ENCODE assay signal across 17 cellular contexts in the genomic region with DNA sequence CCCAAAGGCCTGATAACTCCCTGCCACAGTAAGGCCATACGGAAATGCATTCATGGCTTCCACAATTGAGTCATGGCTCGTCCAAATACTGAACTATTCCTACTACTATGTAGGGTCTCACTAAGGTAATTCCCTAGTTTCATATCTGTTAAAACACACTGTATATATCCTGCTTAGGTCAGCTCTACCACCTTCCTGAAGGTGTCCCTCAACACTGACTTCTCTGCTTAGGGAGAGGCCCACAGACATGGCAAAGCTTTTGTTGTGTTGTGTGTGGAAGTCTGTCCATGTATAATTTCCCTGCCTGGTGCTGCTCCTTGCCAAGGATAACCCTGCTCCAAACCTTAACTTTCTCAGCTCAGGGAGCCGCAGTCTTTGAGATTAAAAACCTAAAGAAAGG.
DNase-seq lines count a peak whose midpoint lies in the region; ATAC-seq, FAIRE-seq and TF ChIP-seq lines count a peak whose summit lies in the region.
"Had no signal": no experiment of that assay in that cellular context is flagged by ENCODE, and none has a peak within 500 bp of the region (broad histone marks: within the 10 kb centered on the region; RNA-seq: fewer than 3 reads in every experiment).

No MANE protein-coding gene starts in this region.

- 0 out of 2 replicates have a peak overlapping the region, but pooled peaks have one; percentile 56 for H3K4me2 ChIP-seq in GM23338
- no peak overlapping the region for H3K4me2 ChIP-seq in K562 (ENCODE audit: insufficient read depth, low read length)
- no peak overlapping the region for H3K4me2 ChIP-seq in trophoblast cell (ENCODE audit: low read length)
- H3K4me2 ChIP-seq in mesenchymal stem cell (ENCODE audit: low read length, poor library complexity, severe bottlenecking) = no peak overlapping the region
- H3K4me2 ChIP-seq: BLaER1 treated with 17β-estradiol and CSF1 and Interleukin-3, amounts not matched to agents 10 nM and 100 nM had no signal

- H4K20me1 ChIP-seq in GM23338 (replicated peaks; ENCODE audit: insufficient read depth) (no peaks in the 10 kb centered on the region), K562 (replicated peaks; ENCODE audit: control insufficient read depth, insufficient read depth, low read length) (no peaks in the 10 kb centered on the region)
- H4K20me1 ChIP-seq: BLaER1 treated with 17β-estradiol and CSF1 and Interleukin-3, amounts not matched to agents 10 nM and 100 nM had no signal

- H3K9me3 ChIP-seq in K562 (replicated peaks; ENCODE audit: control insufficient read depth, insufficient read depth, low read depth, low read length) = 0 out of 2 replicates have a peak, but pooled peaks cover 2% of the 10 kb centered on the region
- H3K9me3 ChIP-seq in trophoblast cell (ENCODE audit: insufficient read depth, low read depth, low read length) = no peaks in the 10 kb centered on the region
- H3K9me3 ChIP-seq in body of pancreas = no peaks in the 10 kb centered on the region
- H3K9me3 ChIP-seq in mesenchymal stem cell (ENCODE audit: control insufficient read depth, low read length) = no peaks in the 10 kb centered on the region
- H3K9me3 ChIP-seq: HAP-1 had no signal

- no peak overlapping the region for H2BK15ac ChIP-seq in mesenchymal stem cell (ENCODE audit: low read depth, poor library complexity, severe bottlenecking)

- H2AFZ ChIP-seq in GM23338 (peak overlapping the region; percentile 60), K562 (ENCODE audit: low read depth, low read length) (peak overlapping the region; percentile 26; the same call in 1 of the 2 replicates), trophoblast cell (ENCODE audit: insufficient read depth, low read length, poor library complexity) (no peak overlapping the region), mesenchymal stem cell (ENCODE audit: low read depth, low read length) (no peak overlapping the region)

- no peak overlapping the region for H3K4me3 ChIP-seq in GM23338
- no peak overlapping the region for H3K4me3 ChIP-seq in K562
- H3K4me3 ChIP-seq in trophoblast cell (ENCODE audit: low read depth, low read length) = no peak overlapping the region
- no peak overlapping the region for H3K4me3 ChIP-seq in body of pancreas
- no peak overlapping the region for H3K4me3 ChIP-seq in mesenchymal stem cell (ENCODE audit: insufficient read depth in 1 of 2, low read depth in 1 of 2, low read length in 2 of 2)
- H3K4me3 ChIP-seq: BLaER1 treated with 17β-estradiol and CSF1 and Interleukin-3, amounts not matched to agents 10 nM and 100 nM; HAP-1 had no signal

- H3K27ac ChIP-seq in GM23338 (ENCODE audit: low read depth) = peak overlapping the region; percentile 16; the same call in 1 of the 2 replicates
- H3K27ac ChIP-seq in K562 (ENCODE audit: extremely low read depth, low read depth, low read length) = no peak overlapping the region
- no peak overlapping the region for H3K27ac ChIP-seq in trophoblast cell (ENCODE audit: low read depth, low read length)
- no peak overlapping the region for H3K27ac ChIP-seq in caudate nucleus (ENCODE audit: low read depth, low read length)
- no peak overlapping the region for H3K27ac ChIP-seq in body of pancreas
- no peak overlapping the region for H3K27ac ChIP-seq in mesenchymal stem cell (ENCODE audit: low read length, poor library complexity, severe bottlenecking)
- H3K27ac ChIP-seq: BLaER1 treated with 17β-estradiol and CSF1 and Interleukin-3, amounts not matched to agents 10 nM and 100 nM; HL-60 had no signal

- H3K27me3 ChIP-seq in GM23338 (ENCODE audit: insufficient read depth) (no peaks in the 10 kb centered on the region), K562 (ENCODE audit: control insufficient read depth in 2 of 2, insufficient read depth in 2 of 2, low read length in 2 of 2) (no peaks in the 10 kb centered on the region), trophoblast cell (ENCODE audit: insufficient read depth, low read length) (no peaks in the 10 kb centered on the region), body of pancreas (no peaks in the 10 kb centered on the region), mesenchymal stem cell (ENCODE audit: control insufficient read depth in 1 of 2, insufficient read depth in 1 of 2, low read length in 2 of 2) (no peaks in the 10 kb centered on the region)
- H3K27me3 ChIP-seq: BLaER1 treated with 17β-estradiol and CSF1 and Interleukin-3, amounts not matched to agents 10 nM and 100 nM had no signal

- no peaks in the 10 kb centered on the region for H3K27me3 Mint-ChIP-seq in GM23338 (ENCODE audit: insufficient read depth, low read depth, poor library complexity)

- ATAC-seq in GM23338 (no peak), K562 (peak; percentile 54), body of pancreas (no peak)

- H3K36me3 ChIP-seq in GM23338 (ENCODE audit: insufficient read depth) (no peaks in the 10 kb centered on the region), K562 (ENCODE audit: control insufficient read depth, insufficient read depth, low read length) (no peaks in the 10 kb centered on the region), trophoblast cell (ENCODE audit: control insufficient read depth in 1 of 2, insufficient read depth in 2 of 2, low read length in 2 of 2) (no peaks in the 10 kb centered on the region), body of pancreas (replicated peaks in 1 of 2; ENCODE audit: insufficient read depth in 1 of 2, low read depth in 2 of 2) (no peaks in the 10 kb centered on the region), mesenchymal stem cell (ENCODE audit: control insufficient read depth in 1 of 2, insufficient read depth in 2 of 2, low read depth in 1 of 2, low read length in 2 of 2) (no peaks in the 10 kb centered on the region)
- H3K36me3 ChIP-seq: BLaER1 treated with 17β-estradiol and CSF1 and Interleukin-3, amounts not matched to agents 10 nM and 100 nM; HAP-1 had no signal

- H4K91ac ChIP-seq in trophoblast cell (ENCODE audit: low read depth, low read length) (peak overlapping the region; percentile 32), mesenchymal stem cell (ENCODE audit: low read length) (no peak overlapping the region)

- BruUV-seq in K562 (replicated peaks; lab: Mats Ljungman, UMichigan) = no TSS peak

- peak overlapping the region; percentile 27 for H2BK5ac ChIP-seq in trophoblast cell (ENCODE audit: low read depth, low read length, poor library complexity)
- H2BK5ac ChIP-seq in mesenchymal stem cell (ENCODE audit: low read depth, low read length, poor library complexity, severe bottlenecking) = no peak overlapping the region

- H3F3A ChIP-seq in GM23338 (replicated peaks; ENCODE audit: low read depth) = no peaks in the 10 kb centered on the region

- H3K4me1 Mint-ChIP-seq in GM23338 = peaks cover 34% of the 10 kb centered on the region
- H3K4me1 Mint-ChIP-seq: CD4-positive, CD25-positive, alpha-beta regulatory T cell had no signal

- FAIRE-seq in K562 (lab: Jason Lieb, UNC) = no peak

- peaks cover 2% of the 10 kb centered on the region for H3K79me1 ChIP-seq in trophoblast cell (ENCODE audit: low read length)
- H3K79me1 ChIP-seq in mesenchymal stem cell (replicated peaks; ENCODE audit: low read length, poor library complexity, severe bottlenecking) = no peaks in the 10 kb centered on the region

- TF ChIP-seq POLR2A in K562 (conservative IDR thresholded peaks at IDR 0.05) (no peak), body of pancreas (IDR thresholded peaks at IDR 0.05) (no peak)

- POLR2A ChIA-PET in K562 (lab: Yijun Ruan, JAX) = no interaction called here

- DNase-seq in GM23338 (ENCODE audit: low spot score) (no peak), K562 (ENCODE audit: extremely low read depth in 1 of 4, low spot score in 3 of 4) (no peak), kidney tubule cell (ENCODE audit: low spot score) (peak; percentile 9), trophoblast cell (no peak), caudate nucleus (lab: John Stamatoyannopoulos, UW) (no peak), body of pancreas (no peak), NCI-H1048 (lab: John Stamatoyannopoulos, UW) (no peak), mesenchymal stem cell (no peak)
- DNase-seq: 8988T; ACHN; CD4-positive, CD25-positive, alpha-beta regulatory T cell; DMS53; GF-D8; GOT3 had no signal

- TF ChIP-seq CTCF in GM23338 (conservative IDR thresholded peaks at IDR 0.05; ENCODE audit: low read depth in 2 of 2) (no peak), K562 (IDR thresholded peaks at IDR 0.05 in 2 of 3, conservative IDR thresholded peaks at IDR 0.05 in 1 of 3; ENCODE audit: insufficient read depth in 2 of 3, low read depth in 1 of 3, low read length in 3 of 3) (no peak), body of pancreas (IDR thresholded peaks at IDR 0.05) (no peak)

- no peak for TF ChIP-seq RAD21 in K562 (CRISPR knock-in tag; conservative IDR thresholded peaks at IDR 0.05 in 1 of 2, IDR thresholded peaks at IDR 0.05 in 1 of 2)

- no peak overlapping the region for H3K9ac ChIP-seq in K562 (ENCODE audit: insufficient read depth in 1 of 2, low read depth in 2 of 2, low read length in 2 of 2)
- H3K9ac ChIP-seq in trophoblast cell (ENCODE audit: low read length) = no peak overlapping the region
- no peak overlapping the region for H3K9ac ChIP-seq in mesenchymal stem cell (ENCODE audit: low read length)
- H3K9ac ChIP-seq: BLaER1 treated with 17β-estradiol and CSF1 and Interleukin-3, amounts not matched to agents 10 nM and 100 nM had no signal

- intact Hi-C loops in K562 (cut with micrococcal nuclease) (loop anchor here (5.0 kb wide), 1 partner anchor 63 kb away; a partner anchor contains a TSS), body of pancreas (cut with DNase I) (no loop called here)

- no peak for TF ChIP-seq EP300 in K562 (IDR thresholded peaks at IDR 0.05; ENCODE audit: low read length)

- H3K4me1 ChIP-seq in GM23338 (ENCODE audit: insufficient read depth) (peaks cover 21% of the 10 kb centered on the region), K562 (replicated peaks in 1 of 2; ENCODE audit: control insufficient read depth in 2 of 2, insufficient read depth in 2 of 2, low read length in 2 of 2) (peaks cover 0 to 6% of the 10 kb centered on the region in 2 experiments; a peak in 2 of 5 replicates), trophoblast cell (ENCODE audit: control insufficient read depth in 1 of 2, insufficient read depth in 2 of 2, low read length in 2 of 2) (peaks cover 0 to 1% of the 10 kb centered on the region in 2 experiments), body of pancreas (peaks cover 18% of the 10 kb centered on the region), mesenchymal stem cell (ENCODE audit: control insufficient read depth, insufficient read depth, low read depth, low read length) (no peaks in the 10 kb centered on the region)
- H3K4me1 ChIP-seq: BLaER1 treated with 17β-estradiol and CSF1 and Interleukin-3, amounts not matched to agents 10 nM and 100 nM; HAP-1 had no signal

- H2BK12ac ChIP-seq in trophoblast cell (ENCODE audit: low read length) (peak overlapping the region; percentile 84), mesenchymal stem cell (ENCODE audit: low read length in 2 of 2) (no peak overlapping the region)

- no peak overlapping the region for H4K12ac ChIP-seq in trophoblast cell (ENCODE audit: low read depth, low read length)

- CTCF ChIA-PET in K562 (lab: Yijun Ruan, JAX; ENCODE audit: low intra/inter-chr PET ratio) = no interaction called here

- H3K9me3 Mint-ChIP-seq in GM23338 = peaks cover 10% of the 10 kb centered on the region

- H3K27ac Mint-ChIP-seq in GM23338 = peak overlapping the region; percentile 85
- H3K27ac Mint-ChIP-seq: CD4-positive, CD25-positive, alpha-beta regulatory T cell had no signal

- no peak overlapping the region for H3K4me3 Mint-ChIP-seq in GM23338
- H3K4me3 Mint-ChIP-seq: CD4-positive, CD25-positive, alpha-beta regulatory T cell had no signal

- no peak overlapping the region for H4K8ac ChIP-seq in trophoblast cell (ENCODE audit: low read depth, low read length)
- H4K8ac ChIP-seq in mesenchymal stem cell (ENCODE audit: low read length) = no peak overlapping the region

- no peak overlapping the region for H3K4ac ChIP-seq in trophoblast cell (ENCODE audit: low read depth, low read length)
- no peak overlapping the region for H3K4ac ChIP-seq in mesenchymal stem cell (ENCODE audit: low read depth in 1 of 2, low read length in 2 of 2)

- 31% methylated on average over 3 of the region's 3 CpGs for WGBS in K562 (ENCODE audit: insufficient coverage, low coverage, missing lambda C conversion rate)
- no CpG with 5 or more reads among the region's 3 CpGs for WGBS in trophoblast cell (ENCODE audit: extremely low coverage, insufficient coverage, insufficient read length)
- WGBS in body of pancreas, 2 donors = 90 to 97% methylated on average over 3 of the region's 3 CpGs
- 76% methylated on average over 3 of the region's 3 CpGs for WGBS in mesenchymal stem cell

- H3K23ac ChIP-seq in trophoblast cell (ENCODE audit: low read length) (no peak overlapping the region), mesenchymal stem cell (ENCODE audit: low read length in 2 of 2) (no peak overlapping the region)

- H3K9me2 ChIP-seq in GM23338 (ENCODE audit: insufficient read depth) = peaks cover 4% of the 10 kb centered on the region; the same call in 1 of the 2 replicates

- peaks cover 3% of the 10 kb centered on the region; the same call in 2 of the 3 replicates for H3K36me3 Mint-ChIP-seq in GM23338 (ENCODE audit: low read depth)
- H3K36me3 Mint-ChIP-seq: CD4-positive, CD25-positive, alpha-beta regulatory T cell had no signal

- H2AK5ac ChIP-seq in trophoblast cell (ENCODE audit: low read length) (no peak overlapping the region), mesenchymal stem cell (ENCODE audit: low read length, severe bottlenecking) (no peak overlapping the region)

- H3K18ac ChIP-seq in trophoblast cell (ENCODE audit: low read length) = no peak overlapping the region
- H3K18ac ChIP-seq in mesenchymal stem cell (ENCODE audit: low read depth in 1 of 2, low read length in 2 of 2) = no peak overlapping the region

- H2BK120ac ChIP-seq in trophoblast cell (ENCODE audit: insufficient read depth, low read length, poor library complexity) (peak overlapping the region; percentile 73), mesenchymal stem cell (ENCODE audit: low read depth, low read length) (no peak overlapping the region)

- H3K79me2 ChIP-seq in GM23338 (replicated peaks; ENCODE audit: insufficient read depth) (no peaks in the 10 kb centered on the region), K562 (ENCODE audit: control insufficient read depth, insufficient read depth, low read length) (no peaks in the 10 kb centered on the region), trophoblast cell (ENCODE audit: control insufficient read depth, insufficient read depth, low read length, poor library complexity) (no peaks in the 10 kb centered on the region)

- H3K14ac ChIP-seq in trophoblast cell (ENCODE audit: low read length) (no peak overlapping the region), mesenchymal stem cell (ENCODE audit: low read length in 2 of 2) (no peak overlapping the region)

- in situ Hi-C loops in K562 (cut with MboI) = no loop called here

- H3K9me1 ChIP-seq in K562 (ENCODE audit: control insufficient read depth, insufficient read depth, low read length) = no peaks in the 10 kb centered on the region

Comparison
In these comparisons a context has a peak if more than half of its experiments do, and no peak if none do; other contexts are left out.
1. H2AFZ ChIP-seq: peak in GM23338 (single experiment) and K562 (single experiment); none in trophoblast cell (single experiment) and mesenchymal stem cell (single experiment).